Comparison of ENCODE assay signal across 16 cellular contexts in genomic region chr22:49281467-49282340, GRCh38.
DNase-seq lines count a peak whose midpoint lies in the region; ATAC-seq and TF ChIP-seq lines count a peak whose summit lies in the region.
"Had no signal": no experiment of that assay in that cellular context is flagged by ENCODE, and none has a peak within 500 bp of the region (broad histone marks: within the 10 kb centered on the region; RNA-seq: fewer than 3 reads in every experiment).

No MANE protein-coding gene starts in this region.

- no peak overlapping the region for H4K91ac ChIP-seq in H9 (ENCODE audit: insufficient read length, low read depth, low read length)

- in situ Hi-C loops in Panc1 (cut with HindIII; ENCODE audit: low pct_unique_long_range_greater_than_20kb, low sequenced_read_pairs) (no loop called here), brain microvascular endothelial cell (cut with HindIII; ENCODE audit: low pct_ligation_motif_present, low sequenced_read_pairs) (no loop called here)

- no peaks in the 10 kb centered on the region for H4K20me1 ChIP-seq in H9 (ENCODE audit: control insufficient read depth, insufficient read depth, insufficient read length)
- H4K20me1 ChIP-seq: BLaER1 treated with 17β-estradiol and CSF1 and Interleukin-3, amounts not matched to agents 10 nM and 100 nM had no signal

- no peak overlapping the region for H3T11ph ChIP-seq in H9 (ENCODE audit: low read length)

- H3K36me3 ChIP-seq in Panc1 (ENCODE audit: control insufficient read depth, insufficient read depth, low read length) = no peaks in the 10 kb centered on the region
- H3K36me3 ChIP-seq in brain microvascular endothelial cell (replicated peaks) = no peaks in the 10 kb centered on the region
- H3K36me3 ChIP-seq: BLaER1 treated with 17β-estradiol and CSF1 and Interleukin-3, amounts not matched to agents 10 nM and 100 nM had no signal

- H3K4me3 Mint-ChIP-seq in H9 = no peak overlapping the region

- intact Hi-C loops in Panc1 (cut with micrococcal nuclease; ENCODE audit: unreplicated experiment) = no loop called here

- POLR2A ChIA-PET in Panc1 (lab: Charles Lee) = no interaction called here
- POLR2A ChIA-PET in HEK293T (lab: Yijun Ruan, JAX) = no interaction called here

- BruUV-seq in Panc1 (replicated peaks; lab: Mats Ljungman, UMichigan) = no TSS peak

- H3K4me1 ChIP-seq in H9 (ENCODE audit: insufficient read depth, low read length) = no peaks in the 10 kb centered on the region
- H3K4me1 ChIP-seq in Panc1 (ENCODE audit: control insufficient read depth, insufficient read depth, low read length) = no peaks in the 10 kb centered on the region; the same call in 1 of the 2 replicates
- H3K4me1 ChIP-seq: BLaER1 treated with 17β-estradiol and CSF1 and Interleukin-3, amounts not matched to agents 10 nM and 100 nM had no signal

- no peak overlapping the region for H3K56ac ChIP-seq in H9 (ENCODE audit: insufficient read length, low read depth, low read length)

- no peak overlapping the region for H2AK5ac ChIP-seq in H9 (ENCODE audit: insufficient read length, low read length)

- no peaks in the 10 kb centered on the region for H3K9me3 ChIP-seq in H9 (ENCODE audit: control insufficient read depth, low read depth, low read length)
- H3K9me3 ChIP-seq in Panc1 (ENCODE audit: control insufficient read depth, insufficient read depth, low read depth, low read length) = no peaks in the 10 kb centered on the region

- H3K23me2 ChIP-seq in H9 (ENCODE audit: insufficient read length, low read depth, low read length, poor library complexity, severe bottlenecking) = no peaks in the 10 kb centered on the region

- H3K4me2 ChIP-seq in H9 (ENCODE audit: insufficient read depth, insufficient read length, low read length) = no peak overlapping the region
- H3K4me2 ChIP-seq: BLaER1 treated with 17β-estradiol and CSF1 and Interleukin-3, amounts not matched to agents 10 nM and 100 nM had no signal

- ATAC-seq in Panc1 (peak; percentile 93), HG03378 (IDR thresholded peaks at IDR 0.05; ENCODE audit: unreplicated experiment) (no peak)
- ATAC-seq: PC-3 had no signal

- H3K79me2 ChIP-seq in H9 (ENCODE audit: insufficient read depth, low read length) = no peaks in the 10 kb centered on the region

- no peak overlapping the region for H2BK5ac ChIP-seq in H9 (ENCODE audit: insufficient read length, low read length)

- H2BK12ac ChIP-seq in H9 (ENCODE audit: insufficient read length, low read depth, low read length) = no peak overlapping the region

- TF ChIP-seq CTCF in H9 (conservative IDR thresholded peaks at IDR 0.05) = no peak
- no peak for TF ChIP-seq CTCF in Panc1 (IDR thresholded peaks at IDR 0.05)
- no peak for TF ChIP-seq CTCF in brain microvascular endothelial cell (IDR thresholded peaks at IDR 0.05; ENCODE audit: low read depth, low read length, missing control alignments)

- H3K18ac ChIP-seq in H9 (ENCODE audit: insufficient read length, low read depth, low read length) = no peak overlapping the region

- DNase-seq in H9 = no peak
- no peak for DNase-seq in Panc1 (ENCODE audit: low read depth, low spot score)
- peak; percentile 2 for DNase-seq in brain microvascular endothelial cell
- DNase-seq in NCI-H2081 (lab: John Stamatoyannopoulos, UW) = no peak
- DNase-seq in HEK293T (ENCODE audit: extremely low spot score) = no peak
- no peak for DNase-seq in LoVo (ENCODE audit: low spot score)
- DNase-seq: DMS153, EL, H7, NCI-H1436 treated with DMSO at 0.1 percent for 48 hours, NCI-H2081 treated with DMSO at 0.1 percent for 48 hours, NCI-H510A, NCI-H774, PC-3 had no signal

- CTCF ChIA-PET in Panc1 (lab: Charles Lee) = no interaction called here
- CTCF ChIA-PET in HEK293T (lab: Yijun Ruan, JAX) = no interaction called here

- no peak overlapping the region for H3K4ac ChIP-seq in H9 (ENCODE audit: low read depth, low read length)

- H3K27ac Mint-ChIP-seq in H9 = no peak overlapping the region; a peak in 2 of 7 replicates

- no peaks in the 10 kb centered on the region; a peak in 1 of 5 replicates for H3K9me3 Mint-ChIP-seq in H9

- H4K5ac ChIP-seq in H9 (ENCODE audit: insufficient read length, low read depth, low read length) = no peak overlapping the region

- no peaks in the 10 kb centered on the region for H3K79me1 ChIP-seq in H9 (ENCODE audit: insufficient read depth, low read depth, low read length, poor library complexity, severe bottlenecking)

- H2BK20ac ChIP-seq in H9 (ENCODE audit: low read depth, low read length, poor library complexity, severe bottlenecking) = no peak overlapping the region

- H3K4me1 Mint-ChIP-seq in H9 = peaks cover 7 to 17% of the 10 kb centered on the region in 2 experiments

- no peaks in the 10 kb centered on the region for H3K36me3 Mint-ChIP-seq in H9 (ENCODE audit: insufficient read depth in 1 of 3, low read depth in 3 of 3)

- H3K23ac ChIP-seq in H9 (ENCODE audit: insufficient read length, low read depth, low read length) = no peak overlapping the region

- H3K4me3 ChIP-seq in Panc1 (ENCODE audit: low read depth in 2 of 2, low read length in 2 of 2) (no peak overlapping the region), brain microvascular endothelial cell (ENCODE audit: low read depth, low read length) (no peak overlapping the region)
- H3K4me3 ChIP-seq: BLaER1 treated with 17β-estradiol and CSF1 and Interleukin-3, amounts not matched to agents 10 nM and 100 nM had no signal

- H3K27me3 ChIP-seq in H9 (ENCODE audit: insufficient read depth, low read length) (no peaks in the 10 kb centered on the region), Panc1 (ENCODE audit: control insufficient read depth, insufficient read depth, low read length) (no peaks in the 10 kb centered on the region), brain microvascular endothelial cell (replicated peaks) (no peaks in the 10 kb centered on the region)
- H3K27me3 ChIP-seq: BLaER1 treated with 17β-estradiol and CSF1 and Interleukin-3, amounts not matched to agents 10 nM and 100 nM had no signal

- no peak overlapping the region for H4K8ac ChIP-seq in H9 (replicated peaks; ENCODE audit: insufficient read length, low read depth, low read length)

- peaks cover 76% of the 10 kb centered on the region for H3K27me3 Mint-ChIP-seq in H9 (ENCODE audit: low read depth)

- no peak overlapping the region for H2AFZ ChIP-seq in H9 (ENCODE audit: low read length)

- H3K27ac ChIP-seq in H9 (ENCODE audit: insufficient read length, low read depth, low read length) (no peak overlapping the region), Panc1 (ENCODE audit: low read length) (no peak overlapping the region), brain microvascular endothelial cell (no peak overlapping the region)
- H3K27ac ChIP-seq: BLaER1 treated with 17β-estradiol and CSF1 and Interleukin-3, amounts not matched to agents 10 nM and 100 nM had no signal

- H3K9ac ChIP-seq in H9 (ENCODE audit: extremely low read depth, insufficient read length, low read length) = no peak overlapping the region
- H3K9ac ChIP-seq: BLaER1 treated with 17β-estradiol and CSF1 and Interleukin-3, amounts not matched to agents 10 nM and 100 nM had no signal

- no CpG with 5 or more reads among the region's 14 CpGs for WGBS in H9 (ENCODE audit: extremely low coverage, insufficient read length, low lambda C conversion rate)

- H2BK15ac ChIP-seq in H9 (ENCODE audit: low read depth, low read length) = no peak overlapping the region

- H2BK120ac ChIP-seq in H9 (ENCODE audit: low read depth, low read length, poor library complexity, severe bottlenecking) = no peak overlapping the region

- H3K14ac ChIP-seq in H9 (ENCODE audit: insufficient read depth, low read length) = peak overlapping the region; percentile 28

TF ChIP-seq in HEK293T, 16 proteins besides CTCF, POLR2A, EP300 and RAD21:
- TF ChIP-seq BHLHE40 (IDR thresholded peaks at IDR 0.05; ENCODE audit: borderline replicate concordance) (no peak), PKNOX1 (IDR thresholded peaks at IDR 0.05) (no peak), HDGF (IDR thresholded peaks at IDR 0.05; ENCODE audit: borderline replicate concordance) (no peak), FOXM1 (IDR thresholded peaks at IDR 0.05; ENCODE audit: borderline replicate concordance) (no peak), SUZ12 (IDR thresholded peaks at IDR 0.05) (no peak), ZNF384 (IDR thresholded peaks at IDR 0.05) (no peak), TARDBP (IDR thresholded peaks at IDR 0.05) (no peak), ARNT (IDR thresholded peaks at IDR 0.05) (no peak), SP1 (IDR thresholded peaks at IDR 0.05) (no peak), FOXA1 (IDR thresholded peaks at IDR 0.05) (no peak), CTBP1 (IDR thresholded peaks at IDR 0.05; ENCODE audit: borderline replicate concordance) (no peak), L3MBTL2 (conservative IDR thresholded peaks at IDR 0.05) (no peak), ELF4 (IDR thresholded peaks at IDR 0.05) (no peak)
